In the genomic region with DNA sequence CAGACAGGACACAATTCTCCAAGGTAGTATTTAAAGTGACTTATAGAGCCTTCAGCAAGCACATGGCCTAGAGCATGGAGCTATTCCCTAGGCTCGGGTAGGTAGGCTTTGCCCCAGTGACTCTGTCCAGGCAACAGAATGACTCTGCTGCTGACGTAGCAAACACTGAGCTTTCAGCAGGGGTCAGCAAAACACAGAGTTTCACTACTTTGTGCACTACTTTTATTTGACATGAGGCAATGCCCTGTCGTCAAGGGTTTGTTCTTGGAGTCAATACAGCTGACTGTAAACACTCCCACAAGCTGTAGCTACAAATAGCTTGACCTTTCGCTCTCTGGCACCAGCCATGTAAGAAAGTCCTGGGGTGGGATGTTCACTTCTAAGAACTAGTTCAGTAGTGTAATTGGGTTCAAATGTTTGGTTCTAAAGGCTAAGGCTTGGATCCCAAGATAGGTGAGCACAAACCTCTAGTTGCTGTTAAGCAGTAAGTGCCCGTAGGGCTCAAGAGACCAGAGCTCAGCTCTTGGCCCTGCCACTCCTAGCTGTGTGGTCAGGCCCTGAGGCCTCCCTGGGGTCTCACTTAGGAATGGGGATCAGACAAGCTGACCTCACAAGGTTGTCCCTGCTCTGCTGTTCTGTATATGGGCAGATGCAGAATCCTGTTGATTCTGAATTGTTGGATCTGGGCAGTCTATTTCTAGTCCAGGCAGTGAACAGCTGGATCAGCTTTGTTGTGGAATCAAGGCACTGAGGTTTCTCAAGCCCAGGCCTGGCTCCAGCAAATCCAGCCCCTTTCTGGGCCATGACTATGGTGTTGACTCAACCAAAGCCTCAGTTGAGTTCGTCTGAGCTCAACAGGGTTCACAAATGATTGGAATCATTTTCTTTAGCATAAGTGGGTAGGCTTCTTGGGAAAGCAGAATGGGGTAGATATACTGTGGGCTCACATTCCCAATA, we compare ENCODE assay signal across 10 cellular contexts. TPM values are rescaled to one million over a fixed set of nuclear protein-coding genes. Genes with fewer than 3 reads are reported as not detected.
DNase-seq lines count a peak whose midpoint lies in the region; ATAC-seq and TF ChIP-seq lines count a peak whose summit lies in the region.
"Had no signal": no experiment of that assay in that cellular context is flagged by ENCODE, and none has a peak within 500 bp of the region (broad histone marks: within the 10 kb centered on the region; RNA-seq: fewer than 3 reads in every experiment).

No MANE protein-coding gene starts in this region.

- H3K4me1 Mint-ChIP-seq in HFFc6 (ENCODE audit: low read depth) (peaks cover 11% of the 10 kb centered on the region), osteocyte (ENCODE audit: unreplicated experiment) (no peaks in the 10 kb centered on the region)

- H3K27me3 ChIP-seq in layer of hippocampus (ENCODE audit: control insufficient read depth, insufficient read depth, low read length) = no peaks in the 10 kb centered on the region
- no peaks in the 10 kb centered on the region for H3K27me3 ChIP-seq in spleen (replicated peaks in 1 of 7)

- intact Hi-C loops in spleen (cut with DNase I; ENCODE audit: low total_unique reads) = no loop called here

- peak overlapping the region; percentile 49 for H3K27ac ChIP-seq in layer of hippocampus (ENCODE audit: low read depth, low read length)
- H3K27ac ChIP-seq in spleen = peak overlapping the region in 7 of 8 donors; percentile 7 to 60 (median 29)

- H3K36me3 Mint-ChIP-seq in HFFc6 (ENCODE audit: low read depth) = peaks cover 5% of the 10 kb centered on the region; the same call in 1 of the 2 replicates
- H3K36me3 Mint-ChIP-seq in osteocyte (ENCODE audit: unreplicated experiment) = peaks cover 10% of the 10 kb centered on the region

- H3K4me1 ChIP-seq in spleen = peaks cover 0 to 41% (median 20%) of the 10 kb centered on the region in 6 donors

- TF ChIP-seq CTCF in HFFc6 (IDR thresholded peaks at IDR 0.05) = no peak
- no peak for TF ChIP-seq CTCF in spleen (IDR thresholded peaks at IDR 0.05 in 8 of 11, conservative IDR thresholded peaks at IDR 0.05 in 3 of 11)
- no peak for TF ChIP-seq CTCF in osteocyte (IDR thresholded peaks at IDR 0.05)

- ATAC-seq in GM18498 (IDR thresholded peaks at IDR 0.05; ENCODE audit: unreplicated experiment) = no peak
- no peak for ATAC-seq in GM18517 (IDR thresholded peaks at IDR 0.05; ENCODE audit: unreplicated experiment)

- DNase-seq in HFFc6 (peak; percentile 50), cerebellar cortex (ENCODE audit: low spot score) (peak; percentile 54), spleen (no peak), GM19238 (ENCODE audit: insufficient read length, low spot score) (no peak), osteocyte (ENCODE audit: extremely low spot score, unreplicated experiment) (no peak)
- DNase-seq: activated T-cell treated with anti-CD3 and anti-CD28 coated beads, Interleukin-2, amount 50 U/mL, for 1 hour had no signal

- H3K27me3 Mint-ChIP-seq in HFFc6 (ENCODE audit: insufficient read depth) = no peaks in the 10 kb centered on the region; the same call in none of the 2 replicates
- H3K27me3 Mint-ChIP-seq in osteocyte (ENCODE audit: unreplicated experiment) = no peaks in the 10 kb centered on the region
- H3K27me3 Mint-ChIP-seq: memory B cell had no signal

- WGBS in spleen, 5 donors = 62 to 78% (median 70%) methylated on average over 6 of the region's 6 CpGs

- no peaks in the 10 kb centered on the region for H3K9me3 ChIP-seq in spleen

- no peak for TF ChIP-seq POLR2A in spleen (IDR thresholded peaks at IDR 0.05)

- H3K9me3 Mint-ChIP-seq in HFFc6 (no peaks in the 10 kb centered on the region), osteocyte (ENCODE audit: unreplicated experiment) (no peaks in the 10 kb centered on the region)
- H3K9me3 Mint-ChIP-seq: memory B cell had no signal

- H3K27ac Mint-ChIP-seq in HFFc6 (peak overlapping the region; percentile 36), osteocyte (ENCODE audit: unreplicated experiment) (no peak overlapping the region)

- H3K36me3 ChIP-seq in spleen = peaks cover 0 to 66% (median 34%) of the 10 kb centered on the region in 6 donors

- H3K4me3 Mint-ChIP-seq in HFFc6 = no peak overlapping the region
- no peak overlapping the region for H3K4me3 Mint-ChIP-seq in osteocyte (ENCODE audit: unreplicated experiment)
- H3K4me3 Mint-ChIP-seq: memory B cell had no signal

- H3K4me3 ChIP-seq in spleen = no peak overlapping the region

RNA-seq across cellular contexts. Expression of a gene that starts 10.7 kb away (rescaled TPM):
- not detected for total RNA-seq in HFFc6 (2021; fragmentation: NEBNext Ultra II Directional; extraction: Animal tissue kit (Norgen Biotek cat#: 25700))
- total RNA-seq in spleen = not detected
- polyA plus RNA-seq in spleen = not detected
- total RNA-seq in osteocyte = not detected in 2 replicates

RNA-seq across cellular contexts. Expression of a gene that starts 26.8 kb away (rescaled TPM):
- total RNA-seq in HFFc6 (2021; fragmentation: NEBNext Ultra II Directional; extraction: Animal tissue kit (Norgen Biotek cat#: 25700)) = 10 to 100 TPM; 32.7 to 51.0 (median 40.3) TPM
- total RNA-seq in spleen = 10 to 100 TPM; 44.7 to 82.5 (median 71.3) TPM
- polyA plus RNA-seq in spleen = 10 to 100 TPM; 12.5 to 22.8 (median 15.7) TPM
- total RNA-seq in osteocyte = 40.4 and 41.1 TPM in 2 replicates

RNA-seq across cellular contexts. Expression of a gene that starts 47.8 kb away (rescaled TPM):
- total RNA-seq in HFFc6 (2021; fragmentation: NEBNext Ultra II Directional; extraction: Animal tissue kit (Norgen Biotek cat#: 25700)) = not detected
- total RNA-seq in spleen = 10 to 100 TPM in 6 of 7 donors, 1 to 10 TPM in 1; 8.5 to 27.8 (median 20.5) TPM
- 10 to 100 TPM in 2 of 3 donors, 1 to 10 TPM in 1; 7.7 to 19.7 (median 16.8) TPM for polyA plus RNA-seq in spleen
- 2.8 and 3.1 TPM in 2 replicates for total RNA-seq in osteocyte

RNA-seq across cellular contexts. Expression of a gene that starts 48.3 kb away (rescaled TPM):
- 1 to 10 TPM; 1.2 to 2.4 (median 1.8) TPM for total RNA-seq in HFFc6 (2021; fragmentation: NEBNext Ultra II Directional; extraction: Animal tissue kit (Norgen Biotek cat#: 25700))
- total RNA-seq in spleen = 1 to 10 TPM; 2.4 to 4.9 (median 3.9) TPM
- 1 to 10 TPM; 1.6 to 3.6 (median 2.9) TPM for polyA plus RNA-seq in spleen
- 4.0 and 5.8 TPM in 2 replicates for total RNA-seq in osteocyte

Comparison
In these comparisons a context has a peak if more than half of its experiments do, and no peak if none do; other contexts are left out.
1. DNase-seq: peak in HFFc6 (single experiment) and cerebellar cortex (single experiment); none in spleen (single experiment), GM19238 (single experiment) and osteocyte (single experiment).